In genomic region chr14:104473244-104473565, GRCh38 we compare ENCODE assay signal across 26 cellular contexts.
"Had no signal": no experiment of that assay in that cellular context is flagged by ENCODE, and none has a peak within 500 bp of the region (broad histone marks: within the 10 kb centered on the region; RNA-seq: fewer than 3 reads in every experiment).

No MANE protein-coding gene starts in this region.

- H3K36me3 ChIP-seq: pancreas, upper lobe of left lung, vagina had no signal

- H3K4me1 Mint-ChIP-seq: activated CD4-positive, alpha-beta memory T cell treated with anti-CD3 and anti-CD28 coated beads, Interleukin-2, amount 10 ng/mL, durations not matched to agents 7 days and 5 days; activated CD4-positive, alpha-beta T cell treated with anti-CD3 and anti-CD28 coated beads, Interleukin-2, amount 10 ng/mL, durations not matched to agents 7 days and 5 days; central memory CD8-positive, alpha-beta T cell; stimulated activated memory B cell treated with anti-CD40 and anti-IgM and Interleukin-4, amounts not matched to agents 10 μg/mL and 1 μg/mL and 100 μg/mL, for 72 hours; stimulated activated naive CD8-positive, alpha-beta T cell treated with anti-CD3 and anti-CD28 coated beads, Interleukin-15, amount 100 ng/mL, for 72 hours had no signal

- H3K27me3 ChIP-seq: hepatocyte, pancreas, upper lobe of left lung, vagina had no signal

- H3K27ac ChIP-seq: hepatocyte, pancreas, psoas muscle, upper lobe of left lung, vagina had no signal

- H3K4me1 ChIP-seq: pancreas, psoas muscle, upper lobe of left lung, vagina had no signal

- DNase-seq: activated CD4-positive, alpha-beta memory T cell treated with anti-CD3 and anti-CD28 coated beads, Interleukin-2, amount 10 ng/mL, durations not matched to agents 7 days and 5 days; activated CD4-positive, alpha-beta T cell treated with anti-CD3 and anti-CD28 coated beads for 1 hour; activated CD4-positive, alpha-beta T cell treated with anti-CD3 and anti-CD28 coated beads, Interleukin-2, amount 10 ng/mL, durations not matched to agents 7 days and 5 days; activated naive CD4-positive, alpha-beta T cell; activated T-cell treated with anti-CD3 and anti-CD28 coated beads, Interleukin-2, amount 50 U/mL, for 72 hours; anterior cingulate cortex; dermis blood vessel endothelial cell; effector CD8-positive, alpha-beta T cell; left ventricle myocardium superior; nephron progenitor cell; psoas muscle; stimulated activated CD4-positive, alpha-beta T cell treated with anti-CD3 and anti-CD28 coated beads, Interleukin-1b, Interleukin-23, amount 100 ng/mL, for 48 hours; stimulated activated CD4-positive, alpha-beta T cell treated with anti-CD3 and anti-CD28 coated beads, Interleukin-4, amount 100 ng/mL, for 4 hours; stimulated activated CD8-positive, alpha-beta memory T cell treated with anti-CD3 and anti-CD28 coated beads, Interleukin-4, amount 100 ng/mL, for 48 hours; stimulated activated naive CD8-positive, alpha-beta T cell treated with anti-CD3 and anti-CD28 coated beads, Interleukin-15, amount 100 ng/mL, for 72 hours; substantia nigra; T1000 had no signal

- H3K9me3 Mint-ChIP-seq: activated CD4-positive, alpha-beta memory T cell treated with anti-CD3 and anti-CD28 coated beads, Interleukin-2, amount 10 ng/mL, durations not matched to agents 7 days and 5 days; activated CD4-positive, alpha-beta T cell treated with anti-CD3 and anti-CD28 coated beads, Interleukin-2, amount 10 ng/mL, durations not matched to agents 7 days and 5 days; activated naive CD4-positive, alpha-beta T cell treated with anti-CD3 and anti-CD28 coated beads, Interleukin-2, amount 50 U/mL, for 72 hours; activated T-cell treated with anti-CD3 and anti-CD28 coated beads, Interleukin-2, amount 50 U/mL, for 72 hours; central memory CD8-positive, alpha-beta T cell; stimulated activated naive CD8-positive, alpha-beta T cell treated with anti-CD3 and anti-CD28 coated beads, Interleukin-15, amount 100 ng/mL, for 72 hours; T-helper 1 cell treated with Interleukin-12 subunit alpha and Interleukin-12 subunit beta and Interleukin-4 antibody, amounts not matched to agents 30 μg/mL and 1 μg/mL, for 36 hours had no signal

- H3K27ac Mint-ChIP-seq: activated CD4-positive, alpha-beta memory T cell treated with anti-CD3 and anti-CD28 coated beads, Interleukin-2, amount 10 ng/mL, durations not matched to agents 7 days and 5 days; activated CD4-positive, alpha-beta T cell treated with anti-CD3 and anti-CD28 coated beads, Interleukin-2, amount 10 ng/mL, durations not matched to agents 7 days and 5 days; activated T-cell treated with anti-CD3 and anti-CD28 coated beads, Interleukin-2, amount 50 U/mL, for 72 hours; nephron progenitor cell; stimulated activated memory B cell treated with anti-CD40 and anti-IgM and Interleukin-4, amounts not matched to agents 10 μg/mL and 1 μg/mL and 100 μg/mL, for 72 hours; stimulated activated naive CD8-positive, alpha-beta T cell treated with anti-CD3 and anti-CD28 coated beads, Interleukin-15, amount 100 ng/mL, for 72 hours; T-helper 1 cell treated with Interleukin-12 subunit alpha and Interleukin-12 subunit beta and Interleukin-4 antibody, amounts not matched to agents 30 μg/mL and 1 μg/mL, for 36 hours had no signal

- H3K36me3 Mint-ChIP-seq: activated naive CD4-positive, alpha-beta T cell treated with anti-CD3 and anti-CD28 coated beads, Interleukin-2, amount 50 U/mL, for 72 hours; stimulated activated memory B cell treated with anti-CD40 and anti-IgM and Interleukin-4, amounts not matched to agents 10 μg/mL and 1 μg/mL and 100 μg/mL, for 72 hours had no signal

- ATAC-seq: activated naive CD4-positive, alpha-beta T cell treated with anti-CD3 and anti-CD28 coated beads, Interleukin-2, amount 50 U/mL, for 72 hours; activated T-cell treated with anti-CD3 and anti-CD28 coated beads, Interleukin-2, amount 50 U/mL, for 72 hours; left ventricle myocardium superior; pancreas; psoas muscle; stimulated activated memory B cell treated with anti-CD40 and anti-IgM and Interleukin-4, amounts not matched to agents 10 μg/mL and 1 μg/mL and 100 μg/mL, for 72 hours; stimulated activated naive CD8-positive, alpha-beta T cell treated with anti-CD3 and anti-CD28 coated beads, Interleukin-15, amount 100 ng/mL, for 72 hours had no signal

- H3K27me3 Mint-ChIP-seq: activated CD4-positive, alpha-beta memory T cell treated with anti-CD3 and anti-CD28 coated beads, Interleukin-2, amount 10 ng/mL, durations not matched to agents 7 days and 5 days; activated CD4-positive, alpha-beta T cell treated with anti-CD3 and anti-CD28 coated beads, Interleukin-2, amount 10 ng/mL, durations not matched to agents 7 days and 5 days had no signal

- H3K4me3 ChIP-seq: hepatocyte, pancreas, psoas muscle, smooth muscle cell, upper lobe of left lung, vagina had no signal

- H3K4me2 ChIP-seq: hepatocyte, smooth muscle cell had no signal

- H3K9me3 ChIP-seq: pancreas, psoas muscle, upper lobe of left lung, vagina had no signal

- H3K4me3 Mint-ChIP-seq: activated CD4-positive, alpha-beta memory T cell treated with anti-CD3 and anti-CD28 coated beads, Interleukin-2, amount 10 ng/mL, durations not matched to agents 7 days and 5 days; activated CD4-positive, alpha-beta T cell treated with anti-CD3 and anti-CD28 coated beads, Interleukin-2, amount 10 ng/mL, durations not matched to agents 7 days and 5 days; activated T-cell treated with anti-CD3 and anti-CD28 coated beads, Interleukin-2, amount 50 U/mL, for 72 hours; central memory CD8-positive, alpha-beta T cell; nephron progenitor cell; stimulated activated memory B cell treated with anti-CD40 and anti-IgM and Interleukin-4, amounts not matched to agents 10 μg/mL and 1 μg/mL and 100 μg/mL, for 72 hours; stimulated activated naive CD8-positive, alpha-beta T cell treated with anti-CD3 and anti-CD28 coated beads, Interleukin-15, amount 100 ng/mL, for 72 hours; T-helper 1 cell treated with Interleukin-12 subunit alpha and Interleukin-12 subunit beta and Interleukin-4 antibody, amounts not matched to agents 30 μg/mL and 1 μg/mL, for 36 hours had no signal

- H3K79me2 ChIP-seq: hepatocyte had no signal
